In genomic region chr2:167200025-167200424, GRCh38 we compare ENCODE assay signal across 1 cellular context.
TF ChIP-seq lines count a peak whose summit lies in the region.

No MANE protein-coding gene starts in this region.

TF ChIP-seq in SK-N-SH treated with all-trans-retinoic acid at 6 μM for 48 hours, 23 proteins besides CTCF, POLR2A, EP300 and RAD21 (continued from another document):
- TF ChIP-seq TSHZ2 (CRISPR knock-in tag; IDR thresholded peaks at IDR 0.05) (no peak), ZFP30 (CRISPR knock-in tag; IDR thresholded peaks at IDR 0.05) (no peak), ZNF565 (CRISPR knock-in tag; conservative IDR thresholded peaks at IDR 0.05; ENCODE audit: low read depth) (no peak), ARNTL (CRISPR knock-in tag; IDR thresholded peaks at IDR 0.05; ENCODE audit: borderline replicate concordance, low read depth) (no peak), TOX (CRISPR knock-in tag; IDR thresholded peaks at IDR 0.05; ENCODE audit: borderline replicate concordance) (no peak)
